ENCODE assay signal across 8 cellular contexts in the genomic region with DNA sequence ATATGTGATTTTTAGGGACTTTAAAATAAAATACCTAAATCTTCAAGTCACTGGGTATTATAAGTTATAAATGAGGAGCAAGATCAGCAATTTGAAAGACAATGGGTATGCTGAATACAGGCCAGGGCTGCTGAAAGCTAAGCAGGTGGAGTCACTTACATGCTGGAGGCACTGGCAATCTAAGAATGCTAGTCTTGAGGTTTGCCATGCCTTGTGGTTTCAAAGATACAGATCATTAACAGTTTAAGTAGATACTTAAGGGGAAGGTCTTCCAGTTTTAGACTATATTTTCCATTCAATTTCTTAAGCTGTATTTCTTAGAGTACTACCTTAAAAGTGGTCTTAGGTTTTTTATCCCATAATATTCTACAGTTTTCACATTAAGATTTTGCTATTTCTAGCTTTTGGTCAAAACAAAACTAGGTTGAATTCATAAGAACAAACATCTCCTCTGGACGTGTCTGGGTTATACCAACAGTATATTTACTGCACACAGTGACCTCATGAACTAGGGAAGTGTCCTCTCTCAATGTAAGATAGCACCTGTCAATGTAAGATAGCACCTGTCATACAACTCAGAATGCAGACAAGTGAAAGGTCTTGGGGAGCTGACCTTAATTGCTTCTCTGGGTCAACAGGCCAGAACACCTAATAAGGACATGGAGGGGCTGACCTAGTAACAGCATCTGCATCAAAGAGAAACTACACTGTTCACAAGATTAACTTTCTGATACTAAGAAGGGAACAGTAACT. TPM values are rescaled to one million over a fixed set of nuclear protein-coding genes. Genes with fewer than 3 reads are reported as not detected.
DNase-seq lines count a peak whose midpoint lies in the region; ATAC-seq, FAIRE-seq and TF ChIP-seq lines count a peak whose summit lies in the region.

No MANE protein-coding gene starts in this region.

- TF ChIP-seq CTCF in KMS-11 (conservative IDR thresholded peaks at IDR 0.05; ENCODE audit: low read depth, low read length) (no peak), GM12878 (IDR thresholded peaks at IDR 0.05 in 2 of 3, conservative IDR thresholded peaks at IDR 0.05 in 1 of 3; ENCODE audit: control insufficient read depth in 2 of 3, extremely low read depth in 1 of 3, insufficient read depth in 1 of 3, low read depth in 3 of 3, low read length in 3 of 3) (no peak), nephron progenitor cell (IDR thresholded peaks at IDR 0.05) (no peak)

- TF ChIP-seq RAD21 in GM12878 (IDR thresholded peaks at IDR 0.05; ENCODE audit: insufficient read depth, low read depth, low read length): no peak

- H3K4me3 Mint-ChIP-seq in nephron progenitor cell: peak overlapping the region; percentile 93

- SMC1A ChIA-PET in GM12878 (lab: Charles Lee; ENCODE audit: uncharacterized antibody, unreplicated experiment): interaction anchor here (0.6 to 8.4 kb wide), 18 partner anchors 11 to 429 kb away, joined by 3 to 78 read pairs (median 3); no protein-coding TSS in a partner anchor

- no peak overlapping the region for H3K27ac Mint-ChIP-seq in nephron progenitor cell

- intact Hi-C loops in GM12878 (cut with micrococcal nuclease; ENCODE audit: unreplicated experiment) (loop anchor here (1.0 to 10.0 kb wide), 5 partner anchors 16 to 1063 kb away; partner anchors contain the start of genes DBF4, DMTF1, SLC25A40 and TMEM243), aorta (cut with DNase I) (no loop called here)

- FAIRE-seq in GM18507 (lab: Jason Lieb, UNC) (peak; percentile 97), GM12878 (lab: Jason Lieb, UNC) (peak; percentile 98)

- H4K20me1 ChIP-seq in KMS-11 (ENCODE audit: insufficient read depth): no peaks in the 10 kb centered on the region
- H4K20me1 ChIP-seq in GM12878 (ENCODE audit: control insufficient read depth, insufficient read depth): no peaks in the 10 kb centered on the region

- CTCF ChIA-PET in GM12878 (lab: Yijun Ruan, JAX): interaction anchor here (0.7 to 3.6 kb wide), 12 partner anchors 9 to 411 kb away, joined by 3 to 15 read pairs (median 4); no protein-coding TSS in a partner anchor

- POLR2A ChIA-PET in GM12878 (lab: Charles Lee): interaction anchor here (0.5 to 3.4 kb wide), 12 partner anchors 8 to 619 kb away, joined by 3 to 19 read pairs (median 4); no protein-coding TSS in a partner anchor

- H2AFZ ChIP-seq in KMS-11 (ENCODE audit: low read depth): no peak overlapping the region
- H2AFZ ChIP-seq in GM12878 (ENCODE audit: control insufficient read depth, low read depth, low read length): no peak overlapping the region

- no peaks in the 10 kb centered on the region for H3K9me3 ChIP-seq in GM12878 (replicated peaks; ENCODE audit: control insufficient read depth, insufficient read depth, low read length)
- no peaks in the 10 kb centered on the region for H3K9me3 ChIP-seq in aorta (ENCODE audit: control insufficient read depth, low read length)

- H3K79me2 ChIP-seq in KMS-11 (ENCODE audit: insufficient read depth, low read depth): peaks cover 27% of the 10 kb centered on the region
- peaks cover 39% of the 10 kb centered on the region for H3K79me2 ChIP-seq in GM12878 (ENCODE audit: control insufficient read depth, insufficient read depth, low read length)

- ATAC-seq in GM21786 (IDR thresholded peaks at IDR 0.05; ENCODE audit: unreplicated experiment): peak; percentile 77
- ATAC-seq in GM12878: peak; percentile 76
- ATAC-seq in aorta (ENCODE audit: low FRiP score): no peak

- H3K4me2 ChIP-seq in KMS-11 (peak overlapping the region; percentile 97), GM12878 (ENCODE audit: control insufficient read depth, insufficient read depth) (peak overlapping the region; percentile 53)

- in situ Hi-C loops in GM12878 (cut with MboI): no loop called here

- H3K36me3 ChIP-seq in KMS-11 (ENCODE audit: insufficient read depth) (peaks cover 5% of the 10 kb centered on the region; the same call in 1 of the 2 replicates), GM12878 (ENCODE audit: control insufficient read depth in 2 of 2, insufficient read depth in 2 of 2, low read length in 1 of 2) (peaks cover 6 to 21% of the 10 kb centered on the region in 2 experiments), aorta (ENCODE audit: control insufficient read depth in 1 of 2, insufficient read depth in 2 of 2, low read length in 1 of 2) (peaks cover 5 to 7% of the 10 kb centered on the region in 2 donors)

- RAD21 ChIA-PET in GM12878 (lab: Charles Lee; ENCODE audit: unreplicated experiment): interaction anchor here (0.7 to 6.9 kb wide), 14 partner anchors 9 to 336 kb away, joined by 3 to 52 read pairs (median 4); partner anchors contain the start of gene ADAM22

- no peak for TF ChIP-seq POLR2A in GM12878 (IDR thresholded peaks at IDR 0.05; ENCODE audit: low read depth, low read length)

- 0% methylated on average over 1 of the region's 1 CpG for WGBS in GM12878 (ENCODE audit: insufficient coverage, insufficient replicate concordance, low lambda C conversion rate, missing lambda C conversion rate)
- WGBS in aorta, 2 donors: 8 to 12% methylated on average over 1 of the region's 1 CpG

- no peaks in the 10 kb centered on the region for H3K27me3 Mint-ChIP-seq in nephron progenitor cell (ENCODE audit: low read depth, poor library complexity)

- peaks cover 48% of the 10 kb centered on the region for H3K4me1 ChIP-seq in KMS-11 (ENCODE audit: low read depth, poor library complexity, severe bottlenecking)
- H3K4me1 ChIP-seq in GM12878 (ENCODE audit: control insufficient read depth, insufficient read depth, low read length): no peaks in the 10 kb centered on the region
- peaks cover 0 to 2% of the 10 kb centered on the region in 2 donors for H3K4me1 ChIP-seq in aorta (ENCODE audit: control insufficient read depth in 1 of 2, insufficient read depth in 2 of 2, low read length in 2 of 2)

- H3K27ac ChIP-seq in KMS-11 (peak overlapping the region; percentile 86), GM12878 (ENCODE audit: control insufficient read depth, insufficient read depth) (peak overlapping the region; percentile 74), aorta (ENCODE audit: low read depth in 1 of 2, low read length in 2 of 2) (peak overlapping the region in 1 of 2 donors; percentile 51)

- H3K27me3 ChIP-seq in KMS-11 (ENCODE audit: insufficient read depth, low read depth): no peaks in the 10 kb centered on the region
- H3K27me3 ChIP-seq in GM12878 (replicated peaks in 1 of 2; ENCODE audit: control insufficient read depth in 2 of 2, insufficient read depth in 2 of 2, low read length in 1 of 2): no peaks in the 10 kb centered on the region
- H3K27me3 ChIP-seq in aorta (ENCODE audit: control insufficient read depth in 1 of 2, insufficient read depth in 2 of 2, low read length in 1 of 2): no peaks in the 10 kb centered on the region

- BruUV-seq in GM12878 (replicated peaks; lab: Mats Ljungman, UMichigan): no TSS peak

- peaks cover 30% of the 10 kb centered on the region for H3K4me1 Mint-ChIP-seq in nephron progenitor cell

- no peaks in the 10 kb centered on the region for H3K9me3 Mint-ChIP-seq in nephron progenitor cell

- H3K4me3 ChIP-seq in KMS-11 (IDR thresholded peaks at IDR 0.05; ENCODE audit: insufficient read depth, low read depth, low read length) (no peak overlapping the region), GM12878 (peak overlapping the region; percentile 80), aorta (ENCODE audit: low read length in 2 of 2) (no peak overlapping the region)

- H3K9ac ChIP-seq in KMS-11 (peak overlapping the region; percentile 91; the same call in 1 of the 2 replicates), GM12878 (ENCODE audit: control insufficient read depth, insufficient read depth, low read length) (peak overlapping the region; percentile 94)

- DNase-seq in GM18507 (ENCODE audit: extremely low spot score, insufficient read length, low read depth) (no peak), GM12878 (ENCODE audit: low read depth, low spot score) (peak; percentile 83), nephron progenitor cell (no peak), aorta (no peak), islet precursor cell (no peak), AG08396 (ENCODE audit: low spot score) (no peak)

- peak in 1 of 2 experiments; percentile 79; a peak in 3 of 4 replicates for TF ChIP-seq EP300 in GM12878 (IDR thresholded peaks at IDR 0.05; ENCODE audit: borderline replicate concordance in 1 of 2, control insufficient read depth in 1 of 2, low read depth in 2 of 2, low read length in 2 of 2)

- peaks cover 27% of the 10 kb centered on the region for H3K36me3 Mint-ChIP-seq in nephron progenitor cell (ENCODE audit: low read depth)

TF ChIP-seq in GM12878, 131 proteins besides CTCF, POLR2A, EP300 and RAD21 (continues in another document):
- no peak for TF ChIP-seq PAX8 (IDR thresholded peaks at IDR 0.05)
- no peak for TF ChIP-seq ZZZ3 (IDR thresholded peaks at IDR 0.05; ENCODE audit: control insufficient read depth, insufficient read length, low read depth)
- TF ChIP-seq, protein P1, sequence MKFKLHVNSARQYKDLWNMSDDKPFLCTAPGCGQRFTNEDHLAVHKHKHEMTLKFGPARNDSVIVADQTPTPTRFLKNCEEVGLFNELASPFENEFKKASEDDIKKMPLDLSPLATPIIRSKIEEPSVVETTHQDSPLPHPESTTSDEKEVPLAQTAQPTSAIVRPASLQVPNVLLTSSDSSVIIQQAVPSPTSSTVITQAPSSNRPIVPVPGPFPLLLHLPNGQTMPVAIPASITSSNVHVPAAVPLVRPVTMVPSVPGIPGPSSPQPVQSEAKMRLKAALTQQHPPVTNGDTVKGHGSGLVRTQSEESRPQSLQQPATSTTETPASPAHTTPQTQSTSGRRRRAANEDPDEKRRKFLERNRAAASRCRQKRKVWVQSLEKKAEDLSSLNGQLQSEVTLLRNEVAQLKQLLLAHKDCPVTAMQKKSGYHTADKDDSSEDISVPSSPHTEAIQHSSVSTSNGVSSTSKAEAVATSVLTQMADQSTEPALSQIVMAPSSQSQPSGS (IDR thresholded peaks at IDR 0.05; ENCODE audit: low read length): peak; percentile 83

RNA-seq across cellular contexts. Expression of gene SRI, which starts 2.0 kb away (rescaled TPM):
- 183 and 195 TPM in 2 replicates for total RNA-seq in GM12878 (2013; cell fraction: nucleolus; rRNA removed)
- total RNA-seq in GM12878 (2014; rRNA removed) (94.7 and 139 TPM in 2 replicates), GM12878 (2014; rRNA removed; fragmentation: Illumina TruSeq; extraction: Trizol) (200 and 229 TPM in 2 replicates), GM12878 (2021) (190 and 203 TPM in 2 replicates), aorta (100 to 1,000 TPM; 104 to 109 TPM)
- 109 TPM for polyA plus RNA-seq in GM12878 (2011; ENCODE audit: low read depth)
- polyA plus RNA-seq in GM12878 (2011; rRNA removed) (588 and 745 TPM in 2 replicates), GM12878 (2014; fragmentation: Illumina TruSeq; extraction: Trizol) (240 and 288 TPM in 2 replicates), GM12878 (2014; fragmentation: Nextera tagmentation; extraction: Ambion mirVana) (100 to 1,000 TPM; 174 to 259 TPM), GM12878 (2014; rRNA removed) (225 and 243 TPM in 2 replicates), GM12878 (2016; fragmentation: Nextera tagmentation; extraction: Ambion mirVana) (100 to 1,000 TPM; 490 to 511 TPM), aorta (100 to 1,000 TPM in 1 of 2 donors, 10 to 100 TPM in 1; 97.7 to 186 TPM)
- polyA plus RNA-seq in GM12878 (2011; cell fraction: cytosol; rRNA removed): 297 and 342 TPM in 2 replicates
- polyA plus RNA-seq in GM12878 (2011; cell fraction: nucleus; rRNA removed): 282 and 382 TPM in 2 replicates
- polyA plus RNA-seq in GM12878 (2012): 162 and 251 TPM in 2 replicates
- polyA minus RNA-seq in GM12878 (2011; rRNA and poly(A)+ RNA removed): 167 and 240 TPM in 2 replicates
- polyA minus RNA-seq in GM12878 (2011; cell fraction: cytosol; rRNA and poly(A)+ RNA removed): 93.7 and 113 TPM in 2 replicates
- 99.6 and 160 TPM in 2 replicates for polyA minus RNA-seq in GM12878 (2011; cell fraction: nucleus; rRNA and poly(A)+ RNA removed)
